ENCODE assay signal across 1 cellular context in genomic region chr6:315226-315625, GRCh38.
TF ChIP-seq lines count a peak whose summit lies in the region.

No MANE protein-coding gene starts in this region.

TF ChIP-seq in SK-N-SH treated with all-trans-retinoic acid at 6 μM for 48 hours, 23 proteins besides CTCF, POLR2A, EP300 and RAD21 (continued from another document):
- TF ChIP-seq CSRNP3 (CRISPR knock-in tag; IDR thresholded peaks at IDR 0.05): no peak
